Comparison of ENCODE assay signal across 1 cellular context in genomic region chr13:104737713-104738112, GRCh38.
TF ChIP-seq lines count a peak whose summit lies in the region.

No MANE protein-coding gene starts in this region.

TF ChIP-seq in GM23338, 12 proteins besides CTCF, POLR2A, EP300 and RAD21 (continued from another document):
- TF ChIP-seq STAT1 (IDR thresholded peaks at IDR 0.05; ENCODE audit: unreplicated experiment) = no peak
- no peak for TF ChIP-seq CREB1 (CRISPR knock-in tag; IDR thresholded peaks at IDR 0.05; ENCODE audit: low read depth)
- TF ChIP-seq NANOG (IDR thresholded peaks at IDR 0.05; ENCODE audit: borderline replicate concordance) = no peak
- no peak for TF ChIP-seq POLR2AphosphoS5 (IDR thresholded peaks at IDR 0.05; ENCODE audit: low read depth)
- TF ChIP-seq ZNF114 (CRISPR knock-in tag; IDR thresholded peaks at IDR 0.05) = no peak
TF ChIP-seq in GM23338: peak in this region for 0.
